8 cellular contexts compared by ENCODE assay signal in the genomic region with DNA sequence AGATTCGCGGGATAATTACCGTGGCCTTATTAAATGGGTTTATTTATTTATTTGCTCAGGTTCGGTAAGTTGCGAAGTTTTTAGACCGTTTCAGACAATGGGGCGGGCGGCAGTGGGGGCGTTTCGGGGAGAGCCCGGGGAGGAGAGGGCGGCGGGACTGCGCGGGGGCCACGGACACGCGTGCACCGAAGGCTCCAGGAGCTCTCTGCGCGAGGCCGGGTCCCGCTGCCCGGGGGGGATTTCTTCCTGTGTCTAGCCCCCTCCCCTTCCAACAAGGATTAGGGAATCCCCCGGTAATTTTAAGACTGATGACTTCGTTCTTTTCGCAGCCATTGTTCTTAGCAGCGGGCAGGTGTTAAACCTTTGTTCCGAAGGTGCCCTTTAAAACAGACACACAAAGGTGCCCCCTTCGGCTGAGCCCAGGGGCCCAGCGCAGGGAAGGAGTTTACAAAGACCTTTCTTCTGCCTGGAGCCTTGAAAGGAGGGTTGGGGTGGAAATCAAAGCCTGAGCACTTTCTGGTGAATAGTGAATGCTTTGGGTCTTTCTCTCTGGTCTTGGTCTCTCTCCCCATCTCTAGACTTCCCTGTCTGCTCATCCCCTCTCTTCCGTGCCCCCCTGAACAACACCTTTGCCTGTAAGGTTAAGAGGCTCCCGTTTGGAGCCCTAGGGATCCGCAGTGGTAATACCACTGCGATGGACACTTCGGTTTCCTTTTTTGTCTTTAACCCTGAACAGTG. TPM values are rescaled to one million over a fixed set of nuclear protein-coding genes. Genes with fewer than 3 reads are reported as not detected.
A peak's percentile ranks its signal among the peaks of the same experiment; 100 is the strongest.
DNase-seq lines count a peak whose midpoint lies in the region; ATAC-seq and TF ChIP-seq lines count a peak whose summit lies in the region.

No MANE protein-coding gene starts in this region.

- peaks cover 8% of the 10 kb centered on the region for H3K36me3 ChIP-seq in RWPE2 (ENCODE audit: low read depth)
- no peaks in the 10 kb centered on the region for H3K36me3 ChIP-seq in brain microvascular endothelial cell (replicated peaks)
- H3K36me3 ChIP-seq in lower lobe of right lung = peaks cover 7% of the 10 kb centered on the region

- ATAC-seq in RWPE2 (ENCODE audit: low read depth) (no peak), lower lobe of right lung (no peak), HG02852 (IDR thresholded peaks at IDR 0.05; ENCODE audit: unreplicated experiment) (no peak), HG03565 (IDR thresholded peaks at IDR 0.05; ENCODE audit: unreplicated experiment) (no peak), HG03432 (IDR thresholded peaks at IDR 0.05; ENCODE audit: unreplicated experiment) (no peak)

- intact Hi-C loops in lower lobe of right lung (cut with DNase I) = no loop called here

- H3K27me3 ChIP-seq in RWPE2 (ENCODE audit: insufficient read depth, poor library complexity, severe bottlenecking) = no peaks in the 10 kb centered on the region
- no peaks in the 10 kb centered on the region for H3K27me3 ChIP-seq in brain microvascular endothelial cell (replicated peaks)
- peaks cover 5% of the 10 kb centered on the region for H3K27me3 ChIP-seq in lower lobe of right lung (ENCODE audit: low read depth)

- in situ Hi-C loops in brain microvascular endothelial cell (cut with HindIII; ENCODE audit: low pct_ligation_motif_present, low sequenced_read_pairs) = loop anchor here (25.0 kb wide), 2 partner anchors 407 to 857 kb away; no protein-coding TSS in a partner anchor

- TF ChIP-seq CTCF in RWPE2 (IDR thresholded peaks at IDR 0.05; ENCODE audit: poor library complexity, severe bottlenecking) (no peak), brain microvascular endothelial cell (IDR thresholded peaks at IDR 0.05; ENCODE audit: low read depth, low read length, missing control alignments) (peak; percentile 8), lower lobe of right lung (IDR thresholded peaks at IDR 0.05) (no peak)

- H3K9me3 ChIP-seq in RWPE2 (ENCODE audit: severe bottlenecking) = no peaks in the 10 kb centered on the region
- H3K9me3 ChIP-seq in lower lobe of right lung = no peaks in the 10 kb centered on the region

- H3K27ac ChIP-seq in RWPE2 (ENCODE audit: poor library complexity, severe bottlenecking) (peak overlapping the region; percentile 93), brain microvascular endothelial cell (peak overlapping the region; percentile 87), lower lobe of right lung (peak overlapping the region; percentile 95)

- H3K4me1 ChIP-seq in RWPE2 (ENCODE audit: insufficient read depth, poor library complexity, severe bottlenecking) = peaks cover 28% of the 10 kb centered on the region
- peaks cover 45% of the 10 kb centered on the region for H3K4me1 ChIP-seq in lower lobe of right lung

- H3K4me3 ChIP-seq in RWPE2 (ENCODE audit: severe bottlenecking) (peak overlapping the region; percentile 68), brain microvascular endothelial cell (ENCODE audit: low read depth, low read length) (peak overlapping the region; percentile 88), lower lobe of right lung (peak overlapping the region; percentile 88)

- DNase-seq in GM03348 (ENCODE audit: low spot score) (peak; percentile 40), RWPE2 (ENCODE audit: low spot score) (no peak), brain microvascular endothelial cell (no peak), lower lobe of right lung (no peak), superior temporal gyrus (ENCODE audit: extremely low spot score) (peak; percentile 27)

RNA-seq across cellular contexts. Expression of a gene that starts 2.1 kb away (rescaled TPM):
- total RNA-seq in lower lobe of right lung = 35.1 TPM

Comparison
In these comparisons a context has a peak if more than half of its experiments do, and no peak if none do; other contexts are left out.
1. DNase-seq: peak in GM03348 (single experiment) and superior temporal gyrus (single experiment); none in RWPE2 (single experiment), brain microvascular endothelial cell (single experiment) and lower lobe of right lung (single experiment).
2. Peak in every context shown above with its lines, with median percentiles within 50 percentile points of each other: H3K27ac ChIP-seq and H3K4me3 ChIP-seq.